ENCODE assay signal across 15 cellular contexts in the genomic region with DNA sequence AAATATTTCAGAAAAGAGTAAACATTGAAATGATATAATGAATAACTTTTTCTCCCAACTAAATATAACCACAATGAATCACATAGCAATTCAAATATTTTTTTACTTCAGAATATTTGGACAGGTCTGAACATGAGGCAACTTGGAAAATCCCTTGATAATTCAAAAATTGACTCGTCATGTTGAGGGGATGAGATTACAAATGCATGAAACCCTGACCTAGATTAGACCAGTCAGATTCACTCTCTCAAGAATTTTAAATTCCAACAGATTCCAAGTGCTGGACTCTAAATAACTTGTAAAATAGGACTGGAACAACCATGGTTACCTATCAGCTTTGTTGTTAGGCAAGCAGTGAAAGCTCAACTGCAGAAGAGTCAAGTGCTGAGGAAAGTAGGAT.
DNase-seq lines count a peak whose midpoint lies in the region; ATAC-seq and TF ChIP-seq lines count a peak whose summit lies in the region.
"Had no signal": no experiment of that assay in that cellular context is flagged by ENCODE, and none has a peak within 500 bp of the region (broad histone marks: within the 10 kb centered on the region; RNA-seq: fewer than 3 reads in every experiment).

No MANE protein-coding gene starts in this region.

- H3K23ac ChIP-seq in mesenchymal stem cell (ENCODE audit: low read length in 2 of 2), result no peak overlapping the region

- H2AK5ac ChIP-seq in mesenchymal stem cell (ENCODE audit: low read length, severe bottlenecking), result no peak overlapping the region

- no peak overlapping the region for H4K8ac ChIP-seq in mesenchymal stem cell (ENCODE audit: low read length)

- H3K27ac ChIP-seq in ACC112 (ENCODE audit: low read depth, low read length), result peak overlapping the region; percentile 86
- peak overlapping the region; percentile 8 for H3K27ac ChIP-seq in mesenchymal stem cell (ENCODE audit: low read length, poor library complexity, severe bottlenecking)
- no peak overlapping the region for H3K27ac ChIP-seq in dorsolateral prefrontal cortex

- no peak overlapping the region for H3K18ac ChIP-seq in mesenchymal stem cell (ENCODE audit: low read depth in 1 of 2, low read length in 2 of 2)

- no peaks in the 10 kb centered on the region for H3K27me3 ChIP-seq in ACC112 (ENCODE audit: insufficient read depth, low read length)
- no peaks in the 10 kb centered on the region for H3K27me3 ChIP-seq in mesenchymal stem cell (ENCODE audit: control insufficient read depth in 1 of 2, insufficient read depth in 1 of 2, low read length in 2 of 2)
- H3K27me3 ChIP-seq in dorsolateral prefrontal cortex, result no peaks in the 10 kb centered on the region
- H3K27me3 ChIP-seq: BE2C had no signal

- H4K91ac ChIP-seq in mesenchymal stem cell (ENCODE audit: low read length), result no peak overlapping the region

- H2BK12ac ChIP-seq in mesenchymal stem cell (ENCODE audit: low read length in 2 of 2), result no peak overlapping the region

- no peaks in the 10 kb centered on the region for H3K79me2 ChIP-seq in ACC112 (ENCODE audit: control insufficient read depth, insufficient read depth, low read length, unreplicated experiment)

- H3K9ac ChIP-seq in mesenchymal stem cell (ENCODE audit: low read length), result peak overlapping the region; percentile 65

- intact Hi-C loops in dorsolateral prefrontal cortex (cut with DNase I), result no loop called here

- H3K79me1 ChIP-seq in mesenchymal stem cell (replicated peaks; ENCODE audit: low read length, poor library complexity, severe bottlenecking), result no peaks in the 10 kb centered on the region

- H2AFZ ChIP-seq in ACC112 (ENCODE audit: low read length, unreplicated experiment) (peak overlapping the region; percentile 78), mesenchymal stem cell (ENCODE audit: low read depth, low read length) (no peak overlapping the region)

- TF ChIP-seq CTCF in cardiac fibroblast (IDR thresholded peaks at IDR 0.05; ENCODE audit: low read depth, low read length) (no peak), dorsolateral prefrontal cortex (IDR thresholded peaks at IDR 0.05 in 54 of 56, conservative IDR thresholded peaks at IDR 0.05 in 2 of 56; ENCODE audit: low read depth in 1 of 56, partially characterized antibody in 56 of 56) (no peak)

- 89% methylated on average over 1 of the region's 1 CpG for WGBS in mesenchymal stem cell

- H3K36me3 ChIP-seq in ACC112 (ENCODE audit: insufficient read depth, low read length) (no peaks in the 10 kb centered on the region), mesenchymal stem cell (ENCODE audit: control insufficient read depth in 1 of 2, insufficient read depth in 2 of 2, low read depth in 1 of 2, low read length in 2 of 2) (no peaks in the 10 kb centered on the region)
- H3K36me3 ChIP-seq: BE2C had no signal

- ATAC-seq in HG02852 (IDR thresholded peaks at IDR 0.05; ENCODE audit: unreplicated experiment), result no peak
- ATAC-seq: stimulated activated effector memory CD8-positive, alpha-beta T cell treated with anti-CD3 and anti-CD28 coated beads, Interleukin-12 subunit alpha, Interleukin-12 subunit beta, amount 100 ng/mL, for 72 hours had no signal

- no peak overlapping the region for H3K4me2 ChIP-seq in mesenchymal stem cell (ENCODE audit: low read length, poor library complexity, severe bottlenecking)

- DNase-seq in HS-27A (ENCODE audit: low read depth), result peak; percentile 43
- peak; percentile 74 to 95 for DNase-seq in cardiac fibroblast (ENCODE audit: low read depth in 2 of 2)
- no peak for DNase-seq in mesenchymal stem cell
- no peak for DNase-seq in DMS 273 (lab: John Stamatoyannopoulos, UW; ENCODE audit: unreplicated experiment)
- no peak for DNase-seq in H4 (ENCODE audit: low spot score)
- no peak for DNase-seq in dorsolateral prefrontal cortex
- DNase-seq: activated T-cell treated with anti-CD3 and anti-CD28 coated beads for 4 hours; amniotic stem cell; NCI-H1105 treated with DMSO at 0.1 percent for 48 hours; NCI-H345; stimulated activated CD4-positive, alpha-beta T cell treated with anti-CD3 and anti-CD28 coated beads, Interleukin-2, amount 100 ng/mL, for 48 hours had no signal

- no peak overlapping the region for H2BK5ac ChIP-seq in mesenchymal stem cell (ENCODE audit: low read depth, low read length, poor library complexity, severe bottlenecking)

- H3K4me3 ChIP-seq in ACC112 (ENCODE audit: low read depth, low read length) (peak overlapping the region; percentile 36; the same call in 1 of the 2 replicates), cardiac fibroblast (replicated peaks in 1 of 2; ENCODE audit: low read depth in 2 of 2, low read length in 2 of 2) (no peak overlapping the region), mesenchymal stem cell (ENCODE audit: insufficient read depth in 1 of 2, low read depth in 1 of 2, low read length in 2 of 2) (no peak overlapping the region), dorsolateral prefrontal cortex (no peak overlapping the region)

- H3K4ac ChIP-seq in mesenchymal stem cell (ENCODE audit: low read depth in 1 of 2, low read length in 2 of 2), result no peak overlapping the region

- no peaks in the 10 kb centered on the region for H3K9me3 ChIP-seq in mesenchymal stem cell (ENCODE audit: control insufficient read depth, low read length)
- H3K9me3 ChIP-seq: BE2C had no signal

- H3K4me1 ChIP-seq in ACC112 (ENCODE audit: control insufficient read depth, insufficient read depth, low read length, unreplicated experiment) (peaks cover 25% of the 10 kb centered on the region), mesenchymal stem cell (ENCODE audit: control insufficient read depth, insufficient read depth, low read depth, low read length) (peaks cover 4% of the 10 kb centered on the region)

- H2BK120ac ChIP-seq in mesenchymal stem cell (ENCODE audit: low read depth, low read length), result no peak overlapping the region

- no peak overlapping the region for H2BK15ac ChIP-seq in mesenchymal stem cell (ENCODE audit: low read depth, poor library complexity, severe bottlenecking)

- no peak overlapping the region for H3K14ac ChIP-seq in mesenchymal stem cell (ENCODE audit: low read length in 2 of 2)

Comparison
In these comparisons a context has a peak if more than half of its experiments do, and no peak if none do; other contexts are left out.
1. H3K27ac ChIP-seq: peak in ACC112 (single experiment) and mesenchymal stem cell (single experiment); none in dorsolateral prefrontal cortex (0 of 59).
2. DNase-seq: peak in HS-27A (single experiment) and cardiac fibroblast (2 of 2); none in mesenchymal stem cell (single experiment), DMS 273 (single experiment), H4 (single experiment) and dorsolateral prefrontal cortex (0 of 10).